ENCODE assay signal across 27 cellular contexts in the genomic region with DNA sequence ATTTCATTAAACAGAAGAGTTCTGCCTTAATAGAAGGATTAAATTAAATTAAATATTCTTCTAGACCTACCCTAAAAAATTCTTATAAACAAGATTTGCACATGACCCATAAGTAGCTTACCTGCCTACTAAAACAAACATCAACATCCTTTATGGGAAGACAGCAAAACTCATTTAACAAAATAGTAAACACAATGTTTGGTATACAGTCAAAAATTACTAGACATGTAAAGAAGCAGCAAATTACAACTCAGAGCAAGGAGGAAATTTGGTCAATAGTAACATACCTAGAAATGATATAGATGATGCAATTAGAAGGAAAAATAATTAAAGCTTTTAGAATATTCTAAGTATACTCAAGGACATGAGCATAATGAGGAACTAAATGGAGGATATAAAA.
DNase-seq lines count a peak whose midpoint lies in the region; TF ChIP-seq lines count a peak whose summit lies in the region.
"Had no signal": no experiment of that assay in that cellular context is flagged by ENCODE, and none has a peak within 500 bp of the region (broad histone marks: within the 10 kb centered on the region; RNA-seq: fewer than 3 reads in every experiment).

No MANE protein-coding gene starts in this region.

- CTCF ChIA-PET in HEK293 (lab: Yijun Ruan, JAX): no interaction called here

- POLR2A ChIA-PET in HEK293 (lab: Yijun Ruan, JAX): no interaction called here

- no peak for TF ChIP-seq CTCF in HEK293 (tag by site-specific recombination; IDR thresholded peaks at IDR 0.05)

- DNase-seq in NCI-H128 (lab: John Stamatoyannopoulos, UW; ENCODE audit: unreplicated experiment): no peak
- DNase-seq: 8988T; ACHN; AML-193; BE2C; C1 segment of cervical spinal cord; Caco-2; Calu3; CD4-positive, alpha-beta memory T cell; CD4-positive, alpha-beta T cell; CD4-positive, CD25-positive, alpha-beta regulatory T cell; CD8-positive, alpha-beta memory T cell; CD8-positive, alpha-beta T cell; COR-L47; DMS 273 treated with DMSO at 0.1 percent for 48 hours; DMS153; DMS53; DMS79; DMS79 treated with DMSO at 0.1 percent for 48 hours; DND-41; EL had no signal

- no peaks in the 10 kb centered on the region for H3K4me1 ChIP-seq in HEK293 (ENCODE audit: control insufficient read depth, insufficient read depth, low read length)
- H3K4me1 ChIP-seq: A549; BE2C; BLaER1; BLaER1 treated with 17β-estradiol and CSF1 and Interleukin-3, amounts not matched to agents 10 nM and 100 nM; Caco-2 had no signal

- H3K27ac ChIP-seq in HEK293 (ENCODE audit: extremely low read depth, low read depth, low read length): no peak overlapping the region
- H3K27ac ChIP-seq: 22Rv1; A549; BLaER1; BLaER1 treated with 17β-estradiol and CSF1 and Interleukin-3, amounts not matched to agents 10 nM and 100 nM; C4-2B had no signal

- no peak overlapping the region for H3K4me3 ChIP-seq in HEK293 (ENCODE audit: low read depth, low read length)
- H3K4me3 ChIP-seq: A549; BLaER1; BLaER1 treated with 17β-estradiol and CSF1 and Interleukin-3, amounts not matched to agents 10 nM and 100 nM had no signal

- H3K9me3 ChIP-seq in HEK293 (ENCODE audit: control insufficient read depth, insufficient read depth, low read depth, low read length): no peaks in the 10 kb centered on the region
- H3K9me3 ChIP-seq: A549, BE2C, BLaER1, Caco-2 had no signal

- no peaks in the 10 kb centered on the region for H3K36me3 ChIP-seq in HEK293 (ENCODE audit: control insufficient read depth in 2 of 2, insufficient read depth in 1 of 2, low read length in 2 of 2)
- H3K36me3 ChIP-seq: BE2C; BLaER1; BLaER1 treated with 17β-estradiol and CSF1 and Interleukin-3, amounts not matched to agents 10 nM and 100 nM had no signal

TF ChIP-seq in HEK293, 187 proteins besides CTCF, POLR2A, EP300 and RAD21:
- TF ChIP-seq, protein P1, sequence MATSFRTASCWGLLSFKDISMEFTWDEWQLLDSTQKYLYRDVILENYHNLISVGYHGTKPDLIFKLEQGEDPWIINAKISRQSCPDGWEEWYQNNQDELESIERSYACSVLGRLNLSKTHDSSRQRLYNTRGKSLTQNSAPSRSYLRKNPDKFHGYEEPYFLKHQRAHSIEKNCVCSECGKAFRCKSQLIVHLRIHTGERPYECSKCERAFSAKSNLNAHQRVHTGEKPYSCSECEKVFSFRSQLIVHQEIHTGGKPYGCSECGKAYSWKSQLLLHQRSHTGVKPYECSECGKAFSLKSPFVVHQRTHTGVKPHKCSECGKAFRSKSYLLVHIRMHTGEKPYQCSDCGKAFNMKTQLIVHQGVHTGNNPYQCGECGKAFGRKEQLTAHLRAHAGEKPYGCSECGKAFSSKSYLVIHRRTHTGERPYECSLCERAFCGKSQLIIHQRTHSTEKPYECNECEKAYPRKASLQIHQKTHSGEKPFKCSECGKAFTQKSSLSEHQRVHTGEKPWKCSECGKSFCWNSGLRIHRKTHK (tag by site-specific recombination; IDR thresholded peaks at IDR 0.05): peak; percentile 94
- TF ChIP-seq OVOL3 (tag by site-specific recombination; IDR thresholded peaks at IDR 0.05) (no peak), ZNF626 (tag by site-specific recombination; IDR thresholded peaks at IDR 0.05) (no peak), ZNF24 (tag by site-specific recombination; IDR thresholded peaks at IDR 0.05) (no peak), ZNF266 (tag by site-specific recombination; IDR thresholded peaks at IDR 0.05; ENCODE audit: low read depth) (no peak), TCF7L2 (IDR thresholded peaks at IDR 0.05; ENCODE audit: borderline replicate concordance, low read depth, low read length) (no peak), WT1 (tag by site-specific recombination; IDR thresholded peaks at IDR 0.05) (no peak)
